Comparison of ENCODE assay signal across 2 cellular contexts in the genomic region with DNA sequence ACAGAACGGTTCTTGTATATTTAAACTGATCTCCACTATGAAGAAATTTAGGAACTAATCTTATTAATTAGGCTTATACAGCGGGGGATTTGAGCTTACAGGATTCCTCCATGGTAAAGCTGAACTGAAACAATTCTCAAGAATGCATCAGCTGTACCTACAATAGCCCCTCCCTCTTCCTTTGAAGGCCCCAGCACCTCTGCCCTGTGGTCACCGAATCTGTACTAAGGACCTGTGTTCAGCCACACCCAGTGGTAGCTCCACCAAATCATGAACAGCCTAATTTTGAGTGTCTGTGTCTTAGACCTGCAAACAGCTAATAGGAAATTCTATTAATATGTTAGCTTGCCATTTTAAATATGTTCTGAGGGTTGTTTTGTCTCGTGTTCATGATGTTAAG.
TF ChIP-seq lines count a peak whose summit lies in the region.

No MANE protein-coding gene starts in this region.

TF ChIP-seq in IMR-90, 13 proteins besides CTCF, POLR2A, EP300 and RAD21:
- TF ChIP-seq CHD1 (IDR thresholded peaks at IDR 0.05; ENCODE audit: low read depth, low read length) (no peak), FOS (IDR thresholded peaks at IDR 0.05; ENCODE audit: low read depth, low read length) (no peak), MAFK (IDR thresholded peaks at IDR 0.05; ENCODE audit: low read depth, low read length) (no peak)

TF ChIP-seq in GM12878, 131 proteins besides CTCF, POLR2A, EP300 and RAD21:
- TF ChIP-seq, protein P1, sequence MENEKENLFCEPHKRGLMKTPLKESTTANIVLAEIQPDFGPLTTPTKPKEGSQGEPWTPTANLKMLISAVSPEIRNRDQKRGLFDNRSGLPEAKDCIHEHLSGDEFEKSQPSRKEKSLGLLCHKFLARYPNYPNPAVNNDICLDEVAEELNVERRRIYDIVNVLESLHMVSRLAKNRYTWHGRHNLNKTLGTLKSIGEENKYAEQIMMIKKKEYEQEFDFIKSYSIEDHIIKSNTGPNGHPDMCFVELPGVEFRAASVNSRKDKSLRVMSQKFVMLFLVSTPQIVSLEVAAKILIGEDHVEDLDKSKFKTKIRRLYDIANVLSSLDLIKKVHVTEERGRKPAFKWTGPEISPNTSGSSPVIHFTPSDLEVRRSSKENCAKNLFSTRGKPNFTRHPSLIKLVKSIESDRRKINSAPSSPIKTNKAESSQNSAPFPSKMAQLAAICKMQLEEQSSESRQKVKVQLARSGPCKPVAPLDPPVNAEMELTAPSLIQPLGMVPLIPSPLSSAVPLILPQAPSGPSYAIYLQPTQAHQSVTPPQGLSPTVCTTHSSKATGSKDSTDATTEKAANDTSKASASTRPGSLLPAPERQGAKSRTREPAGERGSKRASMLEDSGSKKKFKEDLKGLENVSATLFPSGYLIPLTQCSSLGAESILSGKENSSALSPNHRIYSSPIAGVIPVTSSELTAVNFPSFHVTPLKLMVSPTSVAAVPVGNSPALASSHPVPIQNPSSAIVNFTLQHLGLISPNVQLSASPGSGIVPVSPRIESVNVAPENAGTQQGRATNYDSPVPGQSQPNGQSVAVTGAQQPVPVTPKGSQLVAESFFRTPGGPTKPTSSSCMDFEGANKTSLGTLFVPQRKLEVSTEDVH (IDR thresholded peaks at IDR 0.05; ENCODE audit: low read depth, partially characterized antibody) = no peak
- TF ChIP-seq SPI1 (IDR thresholded peaks at IDR 0.05; ENCODE audit: borderline replicate concordance, insufficient read depth, low read depth, low read length) = no peak
- TF ChIP-seq CHD1 (IDR thresholded peaks at IDR 0.05; ENCODE audit: low read depth, low read length) = no peak
- TF ChIP-seq, protein P2, sequence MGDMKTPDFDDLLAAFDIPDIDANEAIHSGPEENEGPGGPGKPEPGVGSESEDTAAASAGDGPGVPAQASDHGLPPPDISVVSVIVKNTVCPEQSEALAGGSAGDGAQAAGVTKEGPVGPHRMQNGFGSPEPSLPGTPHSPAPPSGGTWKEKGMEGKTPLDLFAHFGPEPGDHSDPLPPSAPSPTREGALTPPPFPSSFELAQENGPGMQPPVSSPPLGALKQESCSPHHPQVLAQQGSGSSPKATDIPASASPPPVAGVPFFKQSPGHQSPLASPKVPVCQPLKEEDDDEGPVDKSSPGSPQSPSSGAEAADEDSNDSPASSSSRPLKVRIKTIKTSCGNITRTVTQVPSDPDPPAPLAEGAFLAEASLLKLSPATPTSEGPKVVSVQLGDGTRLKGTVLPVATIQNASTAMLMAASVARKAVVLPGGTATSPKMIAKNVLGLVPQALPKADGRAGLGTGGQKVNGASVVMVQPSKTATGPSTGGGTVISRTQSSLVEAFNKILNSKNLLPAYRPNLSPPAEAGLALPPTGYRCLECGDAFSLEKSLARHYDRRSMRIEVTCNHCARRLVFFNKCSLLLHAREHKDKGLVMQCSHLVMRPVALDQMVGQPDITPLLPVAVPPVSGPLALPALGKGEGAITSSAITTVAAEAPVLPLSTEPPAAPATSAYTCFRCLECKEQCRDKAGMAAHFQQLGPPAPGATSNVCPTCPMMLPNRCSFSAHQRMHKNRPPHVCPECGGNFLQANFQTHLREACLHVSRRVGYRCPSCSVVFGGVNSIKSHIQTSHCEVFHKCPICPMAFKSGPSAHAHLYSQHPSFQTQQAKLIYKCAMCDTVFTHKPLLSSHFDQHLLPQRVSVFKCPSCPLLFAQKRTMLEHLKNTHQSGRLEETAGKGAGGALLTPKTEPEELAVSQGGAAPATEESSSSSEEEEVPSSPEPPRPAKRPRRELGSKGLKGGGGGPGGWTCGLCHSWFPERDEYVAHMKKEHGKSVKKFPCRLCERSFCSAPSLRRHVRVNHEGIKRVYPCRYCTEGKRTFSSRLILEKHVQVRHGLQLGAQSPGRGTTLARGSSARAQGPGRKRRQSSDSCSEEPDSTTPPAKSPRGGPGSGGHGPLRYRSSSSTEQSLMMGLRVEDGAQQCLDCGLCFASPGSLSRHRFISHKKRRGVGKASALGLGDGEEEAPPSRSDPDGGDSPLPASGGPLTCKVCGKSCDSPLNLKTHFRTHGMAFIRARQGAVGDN (IDR thresholded peaks at IDR 0.05) = no peak
- no peak for TF ChIP-seq DPF2 (IDR thresholded peaks at IDR 0.05)
- TF ChIP-seq PAX8 (IDR thresholded peaks at IDR 0.05) = no peak
- TF ChIP-seq POLR2AphosphoS5 (IDR thresholded peaks at IDR 0.05; ENCODE audit: low read length) = no peak
- TF ChIP-seq HDAC6 (IDR thresholded peaks at IDR 0.05; ENCODE audit: unreplicated experiment) = no peak
- TF ChIP-seq ZSCAN29 (IDR thresholded peaks at IDR 0.05) = no peak
- no peak for TF ChIP-seq YBX1 (IDR thresholded peaks at IDR 0.05)
- TF ChIP-seq, protein P3, sequence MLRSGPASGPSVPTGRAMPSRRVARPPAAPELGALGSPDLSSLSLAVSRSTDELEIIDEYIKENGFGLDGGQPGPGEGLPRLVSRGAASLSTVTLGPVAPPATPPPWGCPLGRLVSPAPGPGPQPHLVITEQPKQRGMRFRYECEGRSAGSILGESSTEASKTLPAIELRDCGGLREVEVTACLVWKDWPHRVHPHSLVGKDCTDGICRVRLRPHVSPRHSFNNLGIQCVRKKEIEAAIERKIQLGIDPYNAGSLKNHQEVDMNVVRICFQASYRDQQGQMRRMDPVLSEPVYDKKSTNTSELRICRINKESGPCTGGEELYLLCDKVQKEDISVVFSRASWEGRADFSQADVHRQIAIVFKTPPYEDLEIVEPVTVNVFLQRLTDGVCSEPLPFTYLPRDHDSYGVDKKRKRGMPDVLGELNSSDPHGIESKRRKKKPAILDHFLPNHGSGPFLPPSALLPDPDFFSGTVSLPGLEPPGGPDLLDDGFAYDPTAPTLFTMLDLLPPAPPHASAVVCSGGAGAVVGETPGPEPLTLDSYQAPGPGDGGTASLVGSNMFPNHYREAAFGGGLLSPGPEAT (IDR thresholded peaks at IDR 0.05; ENCODE audit: low read depth) = no peak
- TF ChIP-seq SIN3A (IDR thresholded peaks at IDR 0.05; ENCODE audit: low read depth, low read length) = no peak
- TF ChIP-seq ATF7 (IDR thresholded peaks at IDR 0.05; ENCODE audit: low read depth) = no peak
